8 cellular contexts compared by ENCODE assay signal in genomic region chr13:23888658-23889597, GRCh38. TPM values are rescaled to one million over a fixed set of nuclear protein-coding genes. Genes with fewer than 3 reads are reported as not detected.
DNase-seq lines count a peak whose midpoint lies in the region; ATAC-seq and TF ChIP-seq lines count a peak whose summit lies in the region.

Gene MIPEP (minus strand): TSS chr13:23889400. CDS start chr13:23889320, 80 bp downstream.

- intact Hi-C loops in dendritic cell treated with granulocyte-macrophage colony-stimulating factor and Interleukin-4, amounts not matched to agents 40 ng/mL and 50 ng/mL, for 4 days (cut with micrococcal nuclease): loop anchor here (10.0 kb wide), 1 partner anchor 514 kb away; no protein-coding TSS in a partner anchor
- intact Hi-C loops in left lung (cut with DNase I): no loop called here

- TF ChIP-seq CTCF in C4-2B (conservative IDR thresholded peaks at IDR 0.05) (peak; percentile 99), left lung (IDR thresholded peaks at IDR 0.05) (peak; percentile 70 to 74)

- ATAC-seq in HG03460 (IDR thresholded peaks at IDR 0.05; ENCODE audit: unreplicated experiment) (peak; percentile 91), left lung (peak; percentile 96)

- peaks cover 0 to 8% of the 10 kb centered on the region in 2 donors for H3K36me3 ChIP-seq in left lung

- peak within 1 kb of the TSS; percentile 90 for H3K4me3 Mint-ChIP-seq in dendritic cell treated with granulocyte-macrophage colony-stimulating factor and Interleukin-4, amounts not matched to agents 40 ng/mL and 50 ng/mL, for 4 days

- peaks cover 21% of the 10 kb centered on the region for H3K36me3 Mint-ChIP-seq in dendritic cell treated with granulocyte-macrophage colony-stimulating factor and Interleukin-4, amounts not matched to agents 40 ng/mL and 50 ng/mL, for 4 days (ENCODE audit: low read depth)

- H3K9me3 ChIP-seq in left lung: no peaks in the 10 kb centered on the region

- no peaks in the 10 kb centered on the region for H3K9me3 Mint-ChIP-seq in dendritic cell treated with granulocyte-macrophage colony-stimulating factor and Interleukin-4, amounts not matched to agents 40 ng/mL and 50 ng/mL, for 4 days

- H3K27me3 ChIP-seq in left lung: no peaks in the 10 kb centered on the region

- peak within 1 kb of the TSS; percentile 91 to 95 for H3K4me3 ChIP-seq in left lung

- no peaks in the 10 kb centered on the region for H3K27me3 Mint-ChIP-seq in dendritic cell treated with granulocyte-macrophage colony-stimulating factor and Interleukin-4, amounts not matched to agents 40 ng/mL and 50 ng/mL, for 4 days

- peak within 1 kb of the TSS; percentile 87 for H3K27ac Mint-ChIP-seq in dendritic cell treated with granulocyte-macrophage colony-stimulating factor and Interleukin-4, amounts not matched to agents 40 ng/mL and 50 ng/mL, for 4 days

- H3K27ac ChIP-seq in C4-2B: peak within 1 kb of the TSS; percentile 86
- peak within 1 kb of the TSS; percentile 86 to 89 for H3K27ac ChIP-seq in left lung

- peaks cover 6 to 15% of the 10 kb centered on the region in 2 donors for H3K4me1 ChIP-seq in left lung

- DNase-seq in GM19240 (ENCODE audit: insufficient read length, low spot score): peak; percentile 92
- DNase-seq in NCI-H526 treated with DMSO at 0.1 percent for 48 hours (lab: John Stamatoyannopoulos, UW): peak; percentile 94
- DNase-seq in activated CD4-positive, alpha-beta T cell treated with anti-CD3 and anti-CD28 coated beads, Interleukin-2, amount 50 U/mL, for 24 hours (ENCODE audit: low read depth in 1 of 2, low spot score in 1 of 2): peak; percentile 84 to 88
- DNase-seq in left lung: peak; percentile 95 to 97
- DNase-seq in stimulated activated CD4-positive, alpha-beta T cell treated with anti-CD3 and anti-CD28 coated beads, Interleukin-2, amount 100 ng/mL, for 48 hours: peak; percentile 90

- peaks cover 15% of the 10 kb centered on the region for H3K4me1 Mint-ChIP-seq in dendritic cell treated with granulocyte-macrophage colony-stimulating factor and Interleukin-4, amounts not matched to agents 40 ng/mL and 50 ng/mL, for 4 days (ENCODE audit: low read depth)

RNA-seq across cellular contexts. Expression of gene MIPEP, which starts in this region (rescaled TPM):
- 10 to 100 TPM; 23.1 to 26.2 TPM for total RNA-seq in left lung

Comparison
In these comparisons a context has a peak if more than half of its experiments do, and no peak if none do; other contexts are left out.
1. Peak in every context shown above with its lines: DNase-seq, ATAC-seq, H3K4me3 ChIP-seq and H3K27ac ChIP-seq.